Comparison of ENCODE assay signal across 14 cellular contexts in the genomic region with DNA sequence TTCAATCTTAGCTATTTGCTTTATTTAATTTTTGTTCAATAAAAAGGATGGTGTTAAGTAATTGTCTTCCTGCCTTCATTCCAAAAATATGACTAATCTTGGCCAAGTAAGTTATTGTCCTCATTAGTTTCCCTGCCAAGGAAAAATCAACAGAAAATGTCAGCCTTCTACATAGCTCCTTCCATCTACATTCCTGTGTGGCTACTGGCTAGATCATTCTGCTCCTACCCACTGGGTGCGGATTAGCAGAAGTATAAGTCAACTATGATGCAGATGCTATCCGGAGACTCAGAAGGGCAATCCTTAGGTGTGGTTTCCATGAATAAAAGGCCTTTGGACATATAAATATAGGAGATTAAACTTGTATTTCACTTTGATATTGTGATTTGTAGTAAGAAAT.
DNase-seq lines count a peak whose midpoint lies in the region; ATAC-seq, FAIRE-seq and TF ChIP-seq lines count a peak whose summit lies in the region.
"Had no signal": no experiment of that assay in that cellular context is flagged by ENCODE, and none has a peak within 500 bp of the region (broad histone marks: within the 10 kb centered on the region; RNA-seq: fewer than 3 reads in every experiment).

No MANE protein-coding gene starts in this region.

- TF ChIP-seq RAD21 in H1 (IDR thresholded peaks at IDR 0.05 in 1 of 2, conservative IDR thresholded peaks at IDR 0.05 in 1 of 2; ENCODE audit: low read depth in 2 of 2, low read length in 2 of 2), result no peak

- H4K20me1 ChIP-seq in H1 (replicated peaks in 1 of 2; ENCODE audit: control insufficient read depth in 1 of 2, insufficient read depth in 2 of 2, low read length in 2 of 2), result no peaks in the 10 kb centered on the region

- H3K36me3 ChIP-seq in MG63 (peaks cover 3% of the 10 kb centered on the region), H1 (ENCODE audit: control insufficient read depth in 2 of 4, insufficient read depth in 4 of 4, low read length in 3 of 4) (no peaks in the 10 kb centered on the region; a peak in 1 of 8 replicates)
- H3K36me3 ChIP-seq: tibial artery had no signal

- H2AFZ ChIP-seq in H1 (ENCODE audit: low read length), result no peak overlapping the region

- no peak overlapping the region for H2BK120ac ChIP-seq in H1 (replicated peaks; ENCODE audit: low read depth, low read length)

- intact Hi-C loops in Calu3 (cut with micrococcal nuclease; ENCODE audit: unreplicated experiment), result no loop called here
- intact Hi-C loops in left colon (cut with DNase I, micrococcal nuclease), result no loop called here
- intact Hi-C loops in CD14-positive monocyte (cut with micrococcal nuclease), result no loop called here

- no peak overlapping the region for H4K8ac ChIP-seq in H1 (ENCODE audit: extremely low read depth, insufficient read depth, low read length)

- no peak overlapping the region for H2BK15ac ChIP-seq in H1 (ENCODE audit: low read length)

- H3K9me3 ChIP-seq in MG63, result peaks cover 13% of the 10 kb centered on the region
- peaks cover 8 to 19% of the 10 kb centered on the region in 2 experiments; a peak in 3 of 4 replicates for H3K9me3 ChIP-seq in H1 (ENCODE audit: insufficient read depth in 2 of 2, low read depth in 1 of 2, low read length in 1 of 2)
- H3K9me3 ChIP-seq: tibial artery had no signal

- DNase-seq in Calu3 (peak; percentile 8), MG63 (peak; percentile 68), H1 (ENCODE audit: low read depth in 1 of 2, low spot score in 2 of 2) (no peak), left colon (no peak), CD14-positive monocyte (ENCODE audit: low spot score) (no peak)
- DNase-seq in stimulated activated CD4-positive, alpha-beta T cell treated with anti-CD3 and anti-CD28 coated beads, Interleukin-4, amount 100 ng/mL, for 24 hours, result no peak
- no peak for DNase-seq in activated naive CD8-positive, alpha-beta T cell treated with anti-CD3 and anti-CD28 coated beads for 36 hours
- DNase-seq: NCI-H187, T-helper 2 cell, tibial artery had no signal

- no peak for TF ChIP-seq POLR2A in H1 (IDR thresholded peaks at IDR 0.05; ENCODE audit: control extremely low read depth in 1 of 2, low read depth in 2 of 2, low read length in 2 of 2)

- no peak overlapping the region for H3K27ac ChIP-seq in H1 (ENCODE audit: low read depth, low read length)
- H3K27ac ChIP-seq: tibial artery had no signal

- 82% methylated on average over 2 of the region's 2 CpGs; no CpG with 5 or more reads in 1 of the 2 experiments for WGBS in H1 (ENCODE audit: extremely low coverage in 1 of 2, insufficient coverage in 1 of 2, insufficient read length in 1 of 2, insufficient replicate concordance in 2 of 2, low coverage in 1 of 2, low lambda C conversion rate in 2 of 2, missing lambda C conversion rate in 1 of 2), 2 experiments

- no peaks in the 10 kb centered on the region for H3K27me3 ChIP-seq in MG63
- no peaks in the 10 kb centered on the region for H3K27me3 ChIP-seq in H1 (replicated peaks in 1 of 4; ENCODE audit: control insufficient read depth in 3 of 4, extremely low read depth in 1 of 4, insufficient read depth in 3 of 4, low read length in 3 of 4)
- H3K27me3 ChIP-seq: tibial artery had no signal

- H3K4me1 Mint-ChIP-seq in Calu3 (ENCODE audit: low read depth, unreplicated experiment) (peaks cover 16% of the 10 kb centered on the region), CD14-positive monocyte (no peaks in the 10 kb centered on the region)
- H3K4me1 Mint-ChIP-seq in activated naive CD8-positive, alpha-beta T cell treated with anti-CD3 and anti-CD28 coated beads for 36 hours, result no peaks in the 10 kb centered on the region

- H3K56ac ChIP-seq in H1 (replicated peaks; ENCODE audit: insufficient read length, low read depth, low read length), result no peak overlapping the region

- FAIRE-seq in H1 (lab: Jason Lieb, UNC), result no peak
- FAIRE-seq: GM12878 had no signal

- no peak for TF ChIP-seq EP300 in H1 (IDR thresholded peaks at IDR 0.05; ENCODE audit: borderline replicate concordance in 1 of 2, low read depth in 2 of 2, low read length in 2 of 2)

- H3K79me2 ChIP-seq in H1 (ENCODE audit: control insufficient read depth in 1 of 2, insufficient read depth in 2 of 2, low read length in 2 of 2), result no peaks in the 10 kb centered on the region; a peak in 1 of 4 replicates

- ATAC-seq in left colon, result peak; percentile 37
- ATAC-seq in GM19328 (IDR thresholded peaks at IDR 0.05; ENCODE audit: unreplicated experiment), result no peak
- ATAC-seq: activated naive CD4-positive, alpha-beta T cell treated with anti-CD3 and anti-CD28 coated beads, Interleukin-2, amount 50 U/mL, for 72 hours; GM12878; left lobe of liver had no signal

- peaks cover 0 to 7% (median 0%) of the 10 kb centered on the region in 4 experiments; a peak in 1 of 7 replicates for H3K4me1 ChIP-seq in H1 (replicated peaks in 1 of 4; ENCODE audit: control insufficient read depth in 3 of 4, insufficient read depth in 4 of 4, low read length in 3 of 4)

- H2BK20ac ChIP-seq in H1 (ENCODE audit: low read length), result no peak overlapping the region

- CTCF ChIA-PET in Calu3 (lab: Charles Lee) (interaction anchor here (0.6 to 0.8 kb wide), 2 partner anchors 43 to 451 kb away, joined by 3 to 4 read pairs; no protein-coding TSS in a partner anchor), H1 (lab: Charles Lee; ENCODE audit: partially characterized antibody) (interaction anchor here (0.6 to 0.7 kb wide), 2 partner anchors 63 to 241 kb away, joined by 3 read pairs; no protein-coding TSS in a partner anchor)

- no peaks in the 10 kb centered on the region for H3K23me2 ChIP-seq in H1 (ENCODE audit: low read depth, low read length)

- no peak overlapping the region for H3K18ac ChIP-seq in H1 (ENCODE audit: extremely low read depth, low read length)

- no peak overlapping the region for H3K14ac ChIP-seq in H1 (ENCODE audit: insufficient read length)

- H3K36me3 Mint-ChIP-seq in Calu3 (ENCODE audit: insufficient read depth, unreplicated experiment) (no peaks in the 10 kb centered on the region), CD14-positive monocyte (peaks cover 3 to 10% of the 10 kb centered on the region in 2 donors)
- H3K36me3 Mint-ChIP-seq in activated naive CD8-positive, alpha-beta T cell treated with anti-CD3 and anti-CD28 coated beads for 36 hours, result peaks cover 6% of the 10 kb centered on the region

- peaks cover 6% of the 10 kb centered on the region for H3K9me3 Mint-ChIP-seq in Calu3 (ENCODE audit: low read depth, unreplicated experiment)
- peaks cover 8 to 16% (median 10%) of the 10 kb centered on the region in 7 donors for H3K9me3 Mint-ChIP-seq in CD14-positive monocyte
- H3K9me3 Mint-ChIP-seq in activated naive CD8-positive, alpha-beta T cell treated with anti-CD3 and anti-CD28 coated beads for 36 hours, result peaks cover 10% of the 10 kb centered on the region

- TF ChIP-seq CTCF in Calu3 (IDR thresholded peaks at IDR 0.05; ENCODE audit: unreplicated experiment) (no peak), H1 (IDR thresholded peaks at IDR 0.05; ENCODE audit: control extremely low read depth in 1 of 3, insufficient read depth in 1 of 3, low read depth in 1 of 3, low read length in 3 of 3) (no peak), CD14-positive monocyte (IDR thresholded peaks at IDR 0.05) (no peak)

- no peak overlapping the region for H2AK5ac ChIP-seq in H1 (ENCODE audit: low read depth, low read length)

- H4K91ac ChIP-seq in H1 (replicated peaks; ENCODE audit: insufficient read length, low read length), result no peak overlapping the region

- H3K27ac Mint-ChIP-seq in Calu3 (ENCODE audit: unreplicated experiment) (peak overlapping the region; percentile 25), CD14-positive monocyte (no peak overlapping the region)
- H3K27ac Mint-ChIP-seq in activated naive CD8-positive, alpha-beta T cell treated with anti-CD3 and anti-CD28 coated beads for 36 hours, result no peak overlapping the region
- H3K27ac Mint-ChIP-seq: activated naive CD4-positive, alpha-beta T cell treated with anti-CD3 and anti-CD28 coated beads, Interleukin-2, amount 50 U/mL, for 72 hours had no signal

- H2BK12ac ChIP-seq in H1 (ENCODE audit: low read depth, low read length), result no peak overlapping the region

- no peak overlapping the region for H2BK5ac ChIP-seq in H1 (ENCODE audit: low read depth, low read length)

- no peak overlapping the region for H3K23ac ChIP-seq in H1 (ENCODE audit: insufficient read length)

- no peak overlapping the region for H4K5ac ChIP-seq in H1 (ENCODE audit: insufficient read length, low read depth, low read length)

- H3K27me3 Mint-ChIP-seq in Calu3 (ENCODE audit: unreplicated experiment) (no peaks in the 10 kb centered on the region), CD14-positive monocyte (ENCODE audit: low read depth in 3 of 3) (no peaks in the 10 kb centered on the region)
- no peaks in the 10 kb centered on the region for H3K27me3 Mint-ChIP-seq in activated naive CD8-positive, alpha-beta T cell treated with anti-CD3 and anti-CD28 coated beads for 36 hours

- no peak overlapping the region for H3K4ac ChIP-seq in H1 (replicated peaks; ENCODE audit: insufficient read length, low read depth, low read length)

- no peak overlapping the region for H3K4me2 ChIP-seq in H1 (ENCODE audit: insufficient read depth in 1 of 2, low read depth in 2 of 2, low read length in 2 of 2)

- no peak overlapping the region for H3K9ac ChIP-seq in H1 (replicated peaks in 1 of 4; ENCODE audit: extremely low read depth in 1 of 4, low read depth in 3 of 4, low read length in 3 of 4)

- POLR2A ChIA-PET in H1 (lab: Charles Lee; ENCODE audit: partially characterized antibody), result no interaction called here

- no TSS peak for BruUV-seq in Calu3 (replicated peaks; lab: Mats Ljungman, UMichigan)

- H3K79me1 ChIP-seq in H1 (ENCODE audit: low read depth, low read length), result no peaks in the 10 kb centered on the region

- no peak overlapping the region for H3K4me3 ChIP-seq in MG63
- no peak overlapping the region for H3K4me3 ChIP-seq in H1 (ENCODE audit: extremely low read depth in 1 of 4, insufficient read depth in 2 of 4, low read depth in 3 of 4, low read length in 4 of 4)
- H3K4me3 ChIP-seq: GM12878, tibial artery had no signal

- H3K4me3 Mint-ChIP-seq in Calu3 (ENCODE audit: low read depth, unreplicated experiment), result no peak overlapping the region
- H3K4me3 Mint-ChIP-seq in CD14-positive monocyte, result no peak overlapping the region
- H3K4me3 Mint-ChIP-seq in activated naive CD8-positive, alpha-beta T cell treated with anti-CD3 and anti-CD28 coated beads for 36 hours, result no peak overlapping the region

TF ChIP-seq in H1, 55 proteins besides CTCF, POLR2A, EP300 and RAD21:
- TF ChIP-seq TEAD4 (IDR thresholded peaks at IDR 0.05; ENCODE audit: low read depth, low read length), result peak; percentile 38
- TF ChIP-seq MAX (IDR thresholded peaks at IDR 0.05), result no peak

Comparison
In these comparisons a context has a peak if more than half of its experiments do, and no peak if none do; other contexts are left out.
1. DNase-seq: peak in Calu3 (single experiment) and MG63 (single experiment); none in H1 (0 of 2), left colon (0 of 2), stimulated activated CD4-positive, alpha-beta T cell treated with anti-CD3 and anti-CD28 coated beads, Interleukin-4, amount 100 ng/mL, for 24 hours (single experiment), CD14-positive monocyte (single experiment) and activated naive CD8-positive, alpha-beta T cell treated with anti-CD3 and anti-CD28 coated beads for 36 hours (single experiment).